8 cellular contexts compared by ENCODE assay signal in the genomic region with DNA sequence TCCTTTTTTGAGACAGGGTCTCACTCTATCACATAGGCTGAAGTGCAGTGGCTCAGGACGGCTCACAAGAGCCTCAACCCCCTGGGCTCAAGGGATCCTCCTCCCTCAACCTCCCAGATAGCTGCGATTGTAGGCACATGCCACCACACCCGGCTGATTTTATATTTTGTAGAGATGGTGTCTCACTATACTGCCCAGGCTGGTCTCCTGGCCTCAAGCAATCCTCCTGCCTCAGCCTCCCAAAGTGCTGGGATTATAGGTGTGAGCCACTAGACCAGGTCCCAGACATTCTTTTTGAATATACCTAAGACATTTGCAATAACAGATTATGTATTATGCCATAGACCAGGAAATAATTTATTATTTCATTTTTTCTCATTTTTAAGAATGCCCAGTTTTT.
"Had no signal": no experiment of that assay in that cellular context is flagged by ENCODE, and none has a peak within 500 bp of the region (broad histone marks: within the 10 kb centered on the region; RNA-seq: fewer than 3 reads in every experiment).

No MANE protein-coding gene starts in this region.

- H3K4me3 Mint-ChIP-seq: IgD-negative memory B cell had no signal

- FAIRE-seq: HepG2, HTR-8/SVneo had no signal

- H3K27ac ChIP-seq: HL-60, KMS-11 had no signal

- H3K4me2 ChIP-seq: KMS-11 had no signal

- DNase-seq: IMR-90, KBM-7, KG1 had no signal

- H3K36me3 Mint-ChIP-seq: IgD-negative memory B cell had no signal

- H3K9ac ChIP-seq: KMS-11 had no signal

- ATAC-seq: HepG2 had no signal
